10 cellular contexts compared by ENCODE assay signal in the genomic region with DNA sequence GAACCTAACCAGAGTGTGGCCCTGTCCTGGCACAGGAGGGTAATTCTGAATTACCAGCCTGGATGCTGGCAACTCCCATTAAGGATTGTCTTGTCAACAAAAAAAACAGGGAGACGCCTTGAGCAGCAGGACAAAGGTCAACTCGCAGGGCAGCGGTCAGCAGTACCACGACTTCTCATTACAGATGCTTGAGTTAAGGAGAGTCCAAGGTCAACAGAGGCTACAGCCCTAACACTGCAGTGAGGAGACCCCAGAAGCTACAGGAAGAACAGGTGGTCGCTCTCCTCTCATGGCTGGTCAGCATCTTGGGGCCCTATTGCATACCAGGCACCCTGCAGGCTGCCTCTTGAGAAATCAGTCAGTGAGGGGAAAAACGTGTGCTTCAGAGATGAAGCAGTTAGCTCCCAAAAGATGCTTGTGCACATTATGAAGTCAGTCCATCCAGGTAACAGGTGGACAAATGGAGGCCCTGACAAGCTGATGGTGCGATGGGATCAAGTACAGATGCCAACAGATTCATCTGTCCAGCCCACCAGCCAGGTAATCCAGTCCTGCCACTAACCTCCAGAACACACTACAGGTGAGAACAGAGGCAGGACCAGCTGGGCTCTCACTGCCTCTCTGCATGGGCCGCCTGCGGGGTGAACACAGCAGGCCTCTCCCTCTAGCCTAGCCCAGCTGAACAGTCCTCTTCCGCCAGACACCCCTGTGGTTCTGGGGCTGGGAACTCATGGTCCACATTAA. TPM values are rescaled to one million over a fixed set of nuclear protein-coding genes. Genes with fewer than 3 reads are reported as not detected.
DNase-seq lines count a peak whose midpoint lies in the region; ATAC-seq and TF ChIP-seq lines count a peak whose summit lies in the region.
"Had no signal": no experiment of that assay in that cellular context is flagged by ENCODE, and none has a peak within 500 bp of the region (broad histone marks: within the 10 kb centered on the region; RNA-seq: fewer than 3 reads in every experiment).

No MANE protein-coding gene starts in this region.

- TF ChIP-seq CTCF in mesothelial cell of epicardium (IDR thresholded peaks at IDR 0.05; ENCODE audit: unreplicated experiment): no peak
- TF ChIP-seq CTCF in tibial nerve (IDR thresholded peaks at IDR 0.05): no peak

- no peak for TF ChIP-seq POLR2A in tibial nerve (IDR thresholded peaks at IDR 0.05)

- no peaks in the 10 kb centered on the region for H3K9me3 Mint-ChIP-seq in activated naive CD4-positive, alpha-beta T cell treated with anti-CD3 and anti-CD28 coated beads, Interleukin-2, amount 50 U/mL, for 24 hours
- H3K9me3 Mint-ChIP-seq in activated naive CD8-positive, alpha-beta T cell treated with anti-CD3 and anti-CD28 coated beads, Interleukin-2, amount 50 U/mL, for 24 hours: no peaks in the 10 kb centered on the region
- no peaks in the 10 kb centered on the region for H3K9me3 Mint-ChIP-seq in mesothelial cell of epicardium

- peaks cover 0 to 79% (median 61%) of the 10 kb centered on the region in 4 donors for H3K4me1 ChIP-seq in tibial nerve

- 55 to 57% methylated on average over 10 of the region's 10 CpGs for WGBS in tibial nerve, 2 donors

- no peak overlapping the region for H3K4me3 ChIP-seq in tibial nerve

- no peaks in the 10 kb centered on the region for H3K27me3 Mint-ChIP-seq in activated naive CD4-positive, alpha-beta T cell treated with anti-CD3 and anti-CD28 coated beads, Interleukin-2, amount 50 U/mL, for 24 hours
- no peaks in the 10 kb centered on the region for H3K27me3 Mint-ChIP-seq in activated naive CD8-positive, alpha-beta T cell treated with anti-CD3 and anti-CD28 coated beads, Interleukin-2, amount 50 U/mL, for 24 hours
- H3K27me3 Mint-ChIP-seq in mesothelial cell of epicardium (ENCODE audit: low read depth): no peaks in the 10 kb centered on the region

- DNase-seq in activated naive CD4-positive, alpha-beta T cell treated with anti-CD3 and anti-CD28 coated beads, Interleukin-2, amount 50 U/mL, for 16 hours: no peak
- DNase-seq in activated naive CD8-positive, alpha-beta T cell treated with anti-CD3 and anti-CD28 coated beads, Interleukin-2, amount 50 U/mL, for 24 hours: no peak
- DNase-seq in mesothelial cell of epicardium (ENCODE audit: low spot score in 2 of 2, unreplicated experiment in 2 of 2) (no peak), tibial nerve (ENCODE audit: low spot score in 2 of 2) (no peak), NCI-H1436 (lab: John Stamatoyannopoulos, UW) (no peak), NCI-H510A treated with DMSO at 0.1 percent for 48 hours (lab: John Stamatoyannopoulos, UW) (no peak)
- DNase-seq: activated CD4-positive, alpha-beta T cell treated with anti-CD3 and anti-CD28 coated beads for 1 hour; NCI-H1417 treated with DMSO at 0.1 percent for 48 hours had no signal

- no peak for ATAC-seq in activated naive CD8-positive, alpha-beta T cell treated with anti-CD3 and anti-CD28 coated beads, Interleukin-2, amount 50 U/mL, for 24 hours
- ATAC-seq in GM21526 (IDR thresholded peaks at IDR 0.05; ENCODE audit: low FRiP score, unreplicated experiment): no peak

- peak overlapping the region; percentile 94 for H3K4me3 Mint-ChIP-seq in activated naive CD4-positive, alpha-beta T cell treated with anti-CD3 and anti-CD28 coated beads, Interleukin-2, amount 50 U/mL, for 24 hours
- H3K4me3 Mint-ChIP-seq in activated naive CD8-positive, alpha-beta T cell treated with anti-CD3 and anti-CD28 coated beads, Interleukin-2, amount 50 U/mL, for 24 hours: peak overlapping the region; percentile 85
- no peak overlapping the region for H3K4me3 Mint-ChIP-seq in mesothelial cell of epicardium

- peaks cover 0 to 36% (median 27%) of the 10 kb centered on the region in 3 donors for H3K36me3 ChIP-seq in tibial nerve

- H3K9me3 ChIP-seq in tibial nerve: no peaks in the 10 kb centered on the region

- peak overlapping the region in 3 of 4 donors; percentile 58 to 94 (median 81) for H3K27ac ChIP-seq in tibial nerve

- H3K27ac Mint-ChIP-seq in activated naive CD4-positive, alpha-beta T cell treated with anti-CD3 and anti-CD28 coated beads, Interleukin-2, amount 50 U/mL, for 24 hours: peak overlapping the region; percentile 87
- H3K27ac Mint-ChIP-seq in activated naive CD8-positive, alpha-beta T cell treated with anti-CD3 and anti-CD28 coated beads, Interleukin-2, amount 50 U/mL, for 24 hours: peak overlapping the region; percentile 42
- peak overlapping the region; percentile 24 for H3K27ac Mint-ChIP-seq in mesothelial cell of epicardium

- no peaks in the 10 kb centered on the region for H3K27me3 ChIP-seq in tibial nerve

- TF ChIP-seq EP300 in tibial nerve (IDR thresholded peaks at IDR 0.05): no peak

- H3K36me3 Mint-ChIP-seq in activated naive CD4-positive, alpha-beta T cell treated with anti-CD3 and anti-CD28 coated beads, Interleukin-2, amount 50 U/mL, for 24 hours: peaks cover 6% of the 10 kb centered on the region
- peaks cover 59% of the 10 kb centered on the region for H3K36me3 Mint-ChIP-seq in activated naive CD8-positive, alpha-beta T cell treated with anti-CD3 and anti-CD28 coated beads, Interleukin-2, amount 50 U/mL, for 24 hours (ENCODE audit: low read depth)
- peaks cover 19% of the 10 kb centered on the region for H3K36me3 Mint-ChIP-seq in mesothelial cell of epicardium

- H3K4me1 Mint-ChIP-seq in activated naive CD4-positive, alpha-beta T cell treated with anti-CD3 and anti-CD28 coated beads, Interleukin-2, amount 50 U/mL, for 24 hours: peaks cover 67% of the 10 kb centered on the region
- H3K4me1 Mint-ChIP-seq in activated naive CD8-positive, alpha-beta T cell treated with anti-CD3 and anti-CD28 coated beads, Interleukin-2, amount 50 U/mL, for 24 hours: peaks cover 71% of the 10 kb centered on the region
- peaks cover 55% of the 10 kb centered on the region for H3K4me1 Mint-ChIP-seq in mesothelial cell of epicardium

RNA-seq across cellular contexts. Expression of a gene that starts 4.2 kb away (rescaled TPM):
- total RNA-seq in mesothelial cell of epicardium: 202 to 212 TPM (median 204 TPM) in 3 replicates
- total RNA-seq in tibial nerve: 100 to 1,000 TPM in 3 of 4 donors, 10 to 100 TPM in 1; 93.9 to 160 (median 124) TPM

RNA-seq across cellular contexts. Expression of a gene that starts 40.5 kb away (rescaled TPM):
- 62.0 to 68.8 TPM (median 67.3 TPM) in 3 replicates for total RNA-seq in mesothelial cell of epicardium
- 10 to 100 TPM; 10.5 to 36.0 (median 21.4) TPM for total RNA-seq in tibial nerve

RNA-seq across cellular contexts. Expression of a gene that starts 48.1 kb away (rescaled TPM):
- total RNA-seq in mesothelial cell of epicardium: 0.83 to 1.4 TPM (median 1.2 TPM) in 3 replicates
- under 1 TPM in 2 of 4 donors, not detected in 2; 0.63 to 0.90 TPM for total RNA-seq in tibial nerve

RNA-seq across cellular contexts. Expression of a gene that starts 56.7 kb away (rescaled TPM):
- 90.4 to 92.1 TPM (median 91.5 TPM) in 3 replicates for total RNA-seq in mesothelial cell of epicardium
- 10 to 100 TPM; 33.5 to 91.2 (median 47.9) TPM for total RNA-seq in tibial nerve

Comparison
In these comparisons a context has a peak if more than half of its experiments do, and no peak if none do; other contexts are left out.
1. H3K27ac Mint-ChIP-seq: peak in every context shown above with its lines; median percentile 87 in activated naive CD4-positive, alpha-beta T cell treated with anti-CD3 and anti-CD28 coated beads, Interleukin-2, amount 50 U/mL, for 24 hours; 42 in activated naive CD8-positive, alpha-beta T cell treated with anti-CD3 and anti-CD28 coated beads, Interleukin-2, amount 50 U/mL, for 24 hours; 24 in mesothelial cell of epicardium.